In the genomic region with DNA sequence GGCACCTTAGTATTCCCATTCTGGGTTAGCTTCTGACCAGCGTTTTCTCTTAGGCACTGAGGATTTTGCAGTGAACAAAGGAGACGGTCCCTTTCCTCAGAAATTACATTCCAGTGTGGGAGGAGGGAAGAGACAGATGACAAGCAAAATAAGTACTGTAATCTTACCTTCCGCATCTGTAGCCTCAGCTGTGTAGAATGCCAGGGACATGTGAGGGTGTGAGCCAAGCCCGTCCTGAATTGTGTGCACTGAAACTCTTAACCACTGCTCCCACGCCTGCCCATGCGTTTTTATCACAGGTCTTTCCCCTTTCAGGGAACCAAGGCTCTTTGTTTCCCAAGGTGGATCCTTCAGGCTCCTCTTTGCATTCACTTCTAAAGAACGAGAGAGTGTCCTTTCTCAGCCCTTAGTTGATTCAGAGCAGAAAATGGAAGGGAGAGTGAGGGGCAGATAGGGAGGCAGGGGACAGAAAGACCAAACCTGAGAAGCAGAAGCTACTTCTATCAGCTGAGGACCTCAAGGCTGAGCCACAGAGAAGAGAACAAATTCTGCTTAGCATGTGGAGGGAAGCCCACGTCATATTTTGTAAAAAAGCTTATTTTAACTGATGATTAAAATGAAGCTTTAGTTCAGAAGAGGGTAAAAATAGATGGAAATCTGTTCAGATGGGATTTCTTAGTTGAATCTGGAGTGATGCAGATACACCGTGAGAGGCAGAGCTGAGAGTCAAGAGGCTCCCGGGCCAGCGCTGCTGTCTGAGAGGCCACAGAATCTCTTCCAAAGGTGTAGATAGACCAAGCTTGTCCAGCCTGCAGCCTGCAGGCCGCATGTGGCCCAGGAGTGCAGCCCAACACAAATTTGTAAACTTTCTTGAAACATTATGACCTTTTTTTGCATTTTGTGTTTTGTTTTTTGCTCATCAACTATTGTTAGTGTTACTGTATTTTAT, we compare ENCODE assay signal across 1 cellular context.
TF ChIP-seq lines count a peak whose summit lies in the region.

No MANE protein-coding gene starts in this region.

TF ChIP-seq in H1, 55 proteins besides CTCF, POLR2A, EP300 and RAD21:
- TF ChIP-seq, protein P1, sequence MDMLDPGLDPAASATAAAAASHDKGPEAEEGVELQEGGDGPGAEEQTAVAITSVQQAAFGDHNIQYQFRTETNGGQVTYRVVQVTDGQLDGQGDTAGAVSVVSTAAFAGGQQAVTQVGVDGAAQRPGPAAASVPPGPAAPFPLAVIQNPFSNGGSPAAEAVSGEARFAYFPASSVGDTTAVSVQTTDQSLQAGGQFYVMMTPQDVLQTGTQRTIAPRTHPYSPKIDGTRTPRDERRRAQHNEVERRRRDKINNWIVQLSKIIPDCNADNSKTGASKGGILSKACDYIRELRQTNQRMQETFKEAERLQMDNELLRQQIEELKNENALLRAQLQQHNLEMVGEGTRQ (IDR thresholded peaks at IDR 0.05; ENCODE audit: low read length): no peak
- no peak for TF ChIP-seq TAF1 (IDR thresholded peaks at IDR 0.05; ENCODE audit: low read depth, low read length)
- TF ChIP-seq KDM5A (IDR thresholded peaks at IDR 0.05; ENCODE audit: low read length): no peak
- TF ChIP-seq YY1 (IDR thresholded peaks at IDR 0.05; ENCODE audit: low read depth, low read length): no peak
- TF ChIP-seq POLR2AphosphoS5 (IDR thresholded peaks at IDR 0.05; ENCODE audit: low read depth, low read length): no peak
- no peak for TF ChIP-seq CHD7 (IDR thresholded peaks at IDR 0.05; ENCODE audit: insufficient replicate concordance, low read length)
- TF ChIP-seq FOSL1 (IDR thresholded peaks at IDR 0.05; ENCODE audit: insufficient read depth, low read depth, low read length): no peak
- no peak for TF ChIP-seq PHF8 (conservative IDR thresholded peaks at IDR 0.05; ENCODE audit: low read depth, low read length)
